In the genomic region with DNA sequence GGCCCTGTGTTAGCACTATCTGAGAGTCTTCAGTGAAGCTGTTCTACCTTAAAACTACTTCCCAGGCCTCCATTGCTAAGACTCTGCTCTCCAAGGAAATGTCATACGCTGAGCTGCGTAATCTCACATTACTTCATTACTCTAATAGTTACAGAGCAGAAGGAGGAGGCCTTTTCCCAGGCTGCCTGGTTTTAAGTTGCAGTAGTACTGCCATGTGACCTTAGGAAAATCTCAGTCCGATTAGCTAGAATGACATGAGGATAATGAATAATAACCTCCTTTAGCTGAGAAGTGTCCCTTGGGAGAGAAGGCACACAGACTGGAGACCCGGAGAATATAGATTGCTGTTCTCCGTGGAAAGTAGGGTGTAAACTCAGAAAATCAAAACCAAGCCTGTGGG, we compare ENCODE assay signal across 24 cellular contexts.
DNase-seq lines count a peak whose midpoint lies in the region; ATAC-seq and TF ChIP-seq lines count a peak whose summit lies in the region.
"Had no signal": no experiment of that assay in that cellular context is flagged by ENCODE, and none has a peak within 500 bp of the region (broad histone marks: within the 10 kb centered on the region; RNA-seq: fewer than 3 reads in every experiment).

No MANE protein-coding gene starts in this region.

- H3K4me3 ChIP-seq in fibroblast of pulmonary artery (replicated peaks; ENCODE audit: low read depth, low read length), result no peak overlapping the region
- H3K4me3 ChIP-seq: breast epithelium, GM12878, spleen, vagina had no signal

- peak overlapping the region; percentile 90 for H3K27ac Mint-ChIP-seq in nephron progenitor cell
- no peak overlapping the region for H3K27ac Mint-ChIP-seq in naive thymus-derived CD8-positive, alpha-beta T cell
- H3K27ac Mint-ChIP-seq: stimulated activated naive B cell treated with anti-CD40 and anti-IgM and Interleukin-4, amounts not matched to agents 10 μg/mL and 1 μg/mL and 100 μg/mL, for 72 hours had no signal

- ATAC-seq in HG03442 (IDR thresholded peaks at IDR 0.05; ENCODE audit: unreplicated experiment), result no peak
- ATAC-seq in naive thymus-derived CD8-positive, alpha-beta T cell, result no peak
- ATAC-seq: esophagus mucosa; GM12878; Panc1; stimulated activated naive B cell treated with anti-CD40 and anti-IgM and Interleukin-4, amounts not matched to agents 10 μg/mL and 1 μg/mL and 100 μg/mL, for 72 hours had no signal

- no peak for TF ChIP-seq CTCF in fibroblast of pulmonary artery (IDR thresholded peaks at IDR 0.05; ENCODE audit: low read length, missing control alignments)
- no peak for TF ChIP-seq CTCF in nephron progenitor cell (IDR thresholded peaks at IDR 0.05)

- DNase-seq in D341Med (ENCODE audit: low spot score) (peak; percentile 72), NCI-H524 (lab: John Stamatoyannopoulos, UW) (peak; percentile 96 to 99), fibroblast of pulmonary artery (ENCODE audit: low read depth) (peak; percentile 18), nephron progenitor cell (no peak), anterior cingulate cortex (lab: John Stamatoyannopoulos, UW) (no peak)
- no peak for DNase-seq in naive thymus-derived CD8-positive, alpha-beta T cell
- DNase-seq in stimulated activated CD4-positive, alpha-beta T cell treated with anti-CD3 and anti-CD28 coated beads, Interleukin-2, amount 100 ng/mL, for 24 hours, result no peak
- DNase-seq: ACHN; activated T-cell treated with anti-CD3 and anti-CD28 coated beads, Interleukin-2, amount 50 U/mL, for 1 hour; cortex of kidney; kidney; mammary epithelial cell; NCI-H1092 treated with DMSO at 0.1 percent for 48 hours; NCI-H2029; spleen; stimulated activated CD4-positive, alpha-beta T cell treated with anti-CD3 and anti-CD28 coated beads, Interleukin-4, amount 100 ng/mL, for 1 hour; stimulated activated naive B cell treated with anti-CD40 and anti-IgM and Interleukin-4, amounts not matched to agents 10 μg/mL and 1 μg/mL and 100 μg/mL, for 72 hours; T-helper 1 cell had no signal

- no peaks in the 10 kb centered on the region for H3K36me3 Mint-ChIP-seq in nephron progenitor cell (ENCODE audit: low read depth)
- H3K36me3 Mint-ChIP-seq in naive thymus-derived CD8-positive, alpha-beta T cell, result no peaks in the 10 kb centered on the region
- H3K36me3 Mint-ChIP-seq: stimulated activated naive B cell treated with anti-CD40 and anti-IgM and Interleukin-4, amounts not matched to agents 10 μg/mL and 1 μg/mL and 100 μg/mL, for 72 hours had no signal

- peaks cover 17% of the 10 kb centered on the region for H3K27me3 Mint-ChIP-seq in nephron progenitor cell (ENCODE audit: low read depth, poor library complexity)
- H3K27me3 Mint-ChIP-seq in naive thymus-derived CD8-positive, alpha-beta T cell, result peaks cover 0 to 3% (median 0%) of the 10 kb centered on the region in 5 donors

- no peak overlapping the region for H3K4me3 Mint-ChIP-seq in nephron progenitor cell
- no peak overlapping the region for H3K4me3 Mint-ChIP-seq in naive thymus-derived CD8-positive, alpha-beta T cell
- H3K4me3 Mint-ChIP-seq: stimulated activated naive B cell treated with anti-CD40 and anti-IgM and Interleukin-4, amounts not matched to agents 10 μg/mL and 1 μg/mL and 100 μg/mL, for 72 hours had no signal

- no peaks in the 10 kb centered on the region for H3K9me3 Mint-ChIP-seq in nephron progenitor cell
- H3K9me3 Mint-ChIP-seq in naive thymus-derived CD8-positive, alpha-beta T cell, result peaks cover 0 to 2% (median 0%) of the 10 kb centered on the region in 9 donors
- H3K9me3 Mint-ChIP-seq: stimulated activated naive B cell treated with anti-CD40 and anti-IgM and Interleukin-4, amounts not matched to agents 10 μg/mL and 1 μg/mL and 100 μg/mL, for 72 hours had no signal

- POLR2A ChIA-PET in naive thymus-derived CD8-positive, alpha-beta T cell (lab: Charles Lee), result no interaction called here

- H3K4me1 Mint-ChIP-seq in nephron progenitor cell, result peaks cover 35% of the 10 kb centered on the region
- no peaks in the 10 kb centered on the region for H3K4me1 Mint-ChIP-seq in naive thymus-derived CD8-positive, alpha-beta T cell
- H3K4me1 Mint-ChIP-seq: stimulated activated naive B cell treated with anti-CD40 and anti-IgM and Interleukin-4, amounts not matched to agents 10 μg/mL and 1 μg/mL and 100 μg/mL, for 72 hours had no signal

Comparison
In these comparisons a context has a peak if more than half of its experiments do, and no peak if none do; other contexts are left out.
1. DNase-seq: peak in D341Med (single experiment), NCI-H524 (2 of 2) and fibroblast of pulmonary artery (single experiment); none in nephron progenitor cell (single experiment), anterior cingulate cortex (0 of 58), naive thymus-derived CD8-positive, alpha-beta T cell (0 of 10) and stimulated activated CD4-positive, alpha-beta T cell treated with anti-CD3 and anti-CD28 coated beads, Interleukin-2, amount 100 ng/mL, for 24 hours (0 of 2).